ENCODE assay signal across 26 cellular contexts in the genomic region with DNA sequence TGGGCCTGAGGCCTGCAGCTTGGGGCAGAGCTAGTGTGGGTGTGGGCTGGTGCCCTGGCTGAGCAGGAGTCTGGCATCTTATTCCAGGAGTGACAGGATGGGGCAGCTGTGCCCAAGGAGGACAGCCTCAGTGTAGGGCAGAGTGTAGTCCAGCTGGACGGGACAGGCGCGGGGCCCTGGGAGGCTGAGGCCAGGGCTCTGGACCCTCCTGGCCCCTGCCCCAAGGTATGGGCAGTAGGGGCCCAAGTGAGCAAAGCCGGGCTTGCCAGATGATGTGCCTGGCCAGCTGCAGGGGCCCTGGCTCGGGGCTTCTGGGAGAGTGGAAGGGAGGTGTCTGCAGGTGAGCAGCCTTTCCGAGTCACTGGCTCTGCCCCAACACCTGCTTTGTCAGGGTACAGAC.
"Had no signal": no experiment of that assay in that cellular context is flagged by ENCODE, and none has a peak within 500 bp of the region (broad histone marks: within the 10 kb centered on the region; RNA-seq: fewer than 3 reads in every experiment).

No MANE protein-coding gene starts in this region.

- H3K4me1 Mint-ChIP-seq: activated CD4-positive, alpha-beta memory T cell treated with anti-CD3 and anti-CD28 coated beads, Interleukin-2, amount 10 ng/mL, durations not matched to agents 7 days and 5 days; activated naive CD4-positive, alpha-beta T cell treated with anti-CD3 and anti-CD28 coated beads, Interleukin-2, amount 10 ng/mL, durations not matched to agents 7 days and 5 days; activated T-helper 17 cell treated with anti-CD3 and anti-CD28 coated beads, Interleukin-2, amount 50 U/mL, for 72 hours had no signal

- H3K36me3 Mint-ChIP-seq: activated naive CD4-positive, alpha-beta T cell treated with anti-CD3 and anti-CD28 coated beads, Interleukin-2, amount 10 ng/mL, durations not matched to agents 7 days and 5 days; activated naive CD8-positive, alpha-beta T cell treated with anti-CD3 and anti-CD28 coated beads for 36 hours had no signal

- H3K4me3 Mint-ChIP-seq: activated CD4-positive, alpha-beta memory T cell treated with anti-CD3 and anti-CD28 coated beads, Interleukin-2, amount 10 ng/mL, durations not matched to agents 7 days and 5 days; activated CD4-positive, alpha-beta T cell treated with anti-CD3 and anti-CD28 coated beads, Interleukin-2, amount 10 ng/mL, durations not matched to agents 7 days and 5 days; activated naive CD4-positive, alpha-beta T cell treated with anti-CD3 and anti-CD28 coated beads, Interleukin-2, amount 10 ng/mL, durations not matched to agents 7 days and 5 days; activated naive CD8-positive, alpha-beta T cell treated with anti-CD3 and anti-CD28 coated beads for 36 hours; activated T-helper 17 cell treated with anti-CD3 and anti-CD28 coated beads, Interleukin-2, amount 50 U/mL, for 72 hours had no signal

- DNase-seq: activated CD4-positive, alpha-beta memory T cell treated with anti-CD3 and anti-CD28 coated beads, Interleukin-2, amount 10 ng/mL, durations not matched to agents 7 days and 5 days; activated CD4-positive, alpha-beta T cell treated with anti-CD3 and anti-CD28 coated beads, Interleukin-2, amount 10 ng/mL, durations not matched to agents 7 days and 5 days; activated CD4-positive, CD25-positive, alpha-beta regulatory T cell; activated gamma-delta T cell; activated naive CD4-positive, alpha-beta T cell treated with anti-CD3 and anti-CD28 coated beads, Interleukin-2, amount 10 ng/mL, durations not matched to agents 7 days and 5 days; activated naive CD8-positive, alpha-beta T cell treated with anti-CD3 and anti-CD28 coated beads for 36 hours; activated T-cell treated with anti-CD3 and anti-CD28 coated beads for 4 hours; activated T-cell treated with anti-CD3 and anti-CD28 coated beads, Interleukin-2, amount 50 U/mL, for 48 hours; cerebellar nuclear complex; Kasumi-1; MV-4-11; NCI-H1092 treated with DMSO at 0.1 percent for 48 hours; NCI-H1417 treated with DMSO at 0.1 percent for 48 hours; NCI-H1694; NCI-H2029 treated with DMSO at 0.1 percent for 48 hours; NCI-H446; NCI-H524 treated with DMSO at 0.1 percent for 48 hours; NCI-H774; NK-92 treated with Interleukin-12 subunit alpha and Interleukin-12 subunit beta, amount 100 ng/mL, for 24 hours; OCI-M1; Right ventricle myocardium superior; SJCRH30; SK-N-SH; T-helper 1 cell had no signal

- ATAC-seq: activated T-helper 17 cell treated with anti-CD3 and anti-CD28 coated beads, Interleukin-2, amount 50 U/mL, for 72 hours; Panc1 had no signal

- H3K27ac Mint-ChIP-seq: activated CD4-positive, alpha-beta memory T cell treated with anti-CD3 and anti-CD28 coated beads, Interleukin-2, amount 10 ng/mL, durations not matched to agents 7 days and 5 days; activated CD4-positive, alpha-beta T cell treated with anti-CD3 and anti-CD28 coated beads, Interleukin-2, amount 10 ng/mL, durations not matched to agents 7 days and 5 days; activated naive CD4-positive, alpha-beta T cell treated with anti-CD3 and anti-CD28 coated beads, Interleukin-2, amount 10 ng/mL, durations not matched to agents 7 days and 5 days; activated naive CD8-positive, alpha-beta T cell treated with anti-CD3 and anti-CD28 coated beads for 36 hours; activated T-helper 17 cell treated with anti-CD3 and anti-CD28 coated beads, Interleukin-2, amount 50 U/mL, for 72 hours had no signal

- H3K27me3 Mint-ChIP-seq: activated CD4-positive, alpha-beta memory T cell treated with anti-CD3 and anti-CD28 coated beads, Interleukin-2, amount 10 ng/mL, durations not matched to agents 7 days and 5 days; activated CD4-positive, alpha-beta T cell treated with anti-CD3 and anti-CD28 coated beads, Interleukin-2, amount 10 ng/mL, durations not matched to agents 7 days and 5 days; activated naive CD4-positive, alpha-beta T cell treated with anti-CD3 and anti-CD28 coated beads, Interleukin-2, amount 10 ng/mL, durations not matched to agents 7 days and 5 days; activated naive CD8-positive, alpha-beta T cell treated with anti-CD3 and anti-CD28 coated beads for 36 hours; activated T-helper 17 cell treated with anti-CD3 and anti-CD28 coated beads, Interleukin-2, amount 50 U/mL, for 72 hours had no signal

- H3K9me3 Mint-ChIP-seq: activated CD4-positive, alpha-beta memory T cell treated with anti-CD3 and anti-CD28 coated beads, Interleukin-2, amount 10 ng/mL, durations not matched to agents 7 days and 5 days; activated CD4-positive, alpha-beta T cell treated with anti-CD3 and anti-CD28 coated beads, Interleukin-2, amount 10 ng/mL, durations not matched to agents 7 days and 5 days; activated naive CD4-positive, alpha-beta T cell treated with anti-CD3 and anti-CD28 coated beads, Interleukin-2, amount 10 ng/mL, durations not matched to agents 7 days and 5 days; activated naive CD8-positive, alpha-beta T cell treated with anti-CD3 and anti-CD28 coated beads for 36 hours; activated T-helper 17 cell treated with anti-CD3 and anti-CD28 coated beads, Interleukin-2, amount 50 U/mL, for 72 hours had no signal
